In genomic region chr12:124633269-124633953, GRCh38 we compare ENCODE assay signal across 11 cellular contexts.
DNase-seq lines count a peak whose midpoint lies in the region; ATAC-seq and TF ChIP-seq lines count a peak whose summit lies in the region.
"Had no signal": no experiment of that assay in that cellular context is flagged by ENCODE, and none has a peak within 500 bp of the region (broad histone marks: within the 10 kb centered on the region; RNA-seq: fewer than 3 reads in every experiment).

No MANE protein-coding gene starts in this region.

- H3K9me3 Mint-ChIP-seq in mesothelial cell of epicardium, result no peaks in the 10 kb centered on the region

- no peaks in the 10 kb centered on the region for H3K9me3 ChIP-seq in BLaER1

- WGBS in mesendoderm (ENCODE audit: extremely low coverage, insufficient coverage, low lambda C conversion rate), result no CpG with 5 or more reads among the region's 9 CpGs

- no peak overlapping the region for H4K5ac ChIP-seq in mesendoderm (ENCODE audit: low read length)

- no peak for TF ChIP-seq CTCF in cardiac fibroblast (IDR thresholded peaks at IDR 0.05; ENCODE audit: low read depth, low read length)
- TF ChIP-seq CTCF in mesothelial cell of epicardium (IDR thresholded peaks at IDR 0.05; ENCODE audit: unreplicated experiment), result no peak

- H3K36me3 Mint-ChIP-seq in mesothelial cell of epicardium, result no peaks in the 10 kb centered on the region

- no peak overlapping the region for H3K4ac ChIP-seq in mesendoderm (ENCODE audit: low read depth, low read length)

- H3K79me1 ChIP-seq in mesendoderm (ENCODE audit: low read length), result no peaks in the 10 kb centered on the region

- H3K4me1 ChIP-seq in BLaER1 (peaks cover 33% of the 10 kb centered on the region), mesendoderm (ENCODE audit: control insufficient read depth, low read depth, low read length) (peaks cover 2% of the 10 kb centered on the region)

- no peak for ATAC-seq in HG03039 (IDR thresholded peaks at IDR 0.05; ENCODE audit: unreplicated experiment)

- H3K27ac ChIP-seq in BLaER1 (no peak overlapping the region), mesendoderm (ENCODE audit: low read depth, low read length) (no peak overlapping the region)

- no peak overlapping the region for H3K23ac ChIP-seq in mesendoderm (ENCODE audit: low read length)

- no peaks in the 10 kb centered on the region for H3K27me3 ChIP-seq in BLaER1
- no peaks in the 10 kb centered on the region for H3K27me3 ChIP-seq in mesendoderm (ENCODE audit: insufficient read depth, low read length, poor library complexity)

- peaks cover 43% of the 10 kb centered on the region for H3K4me1 Mint-ChIP-seq in mesothelial cell of epicardium

- no peaks in the 10 kb centered on the region for H4K20me1 ChIP-seq in BLaER1

- DNase-seq in NCI-H226, result peak; percentile 84
- peak; percentile 77 to 83 for DNase-seq in cardiac fibroblast (ENCODE audit: low read depth in 2 of 2)
- DNase-seq in mesothelial cell of epicardium (ENCODE audit: low spot score in 2 of 2, unreplicated experiment in 2 of 2), result no peak
- no peak for DNase-seq in DMS53 (lab: John Stamatoyannopoulos, UW)
- DNase-seq in mesendoderm, result no peak
- DNase-seq in stimulated activated CD4-positive, alpha-beta T cell treated with anti-CD3 and anti-CD28 coated beads, Interleukin-4, amount 100 ng/mL, for 24 hours, result no peak
- DNase-seq: activated CD4-positive, alpha-beta T cell treated with anti-CD3 and anti-CD28 coated beads for 4 hours; activated gamma-delta T cell treated with Interleukin-2 at 50 U/mL for 16 hours; NCI-H345 had no signal

- peak overlapping the region; percentile 88 for H3K27ac Mint-ChIP-seq in mesothelial cell of epicardium

- no peak overlapping the region for H2BK120ac ChIP-seq in mesendoderm (ENCODE audit: low read depth, low read length)

- H3K36me3 ChIP-seq in BLaER1, result no peaks in the 10 kb centered on the region
- no peaks in the 10 kb centered on the region for H3K36me3 ChIP-seq in mesendoderm (ENCODE audit: control insufficient read depth, insufficient read depth, low read length)

- H4K8ac ChIP-seq in mesendoderm (ENCODE audit: low read depth, low read length), result no peak overlapping the region

- H3K4me3 ChIP-seq in BLaER1 (no peak overlapping the region), cardiac fibroblast (replicated peaks in 1 of 2; ENCODE audit: low read depth in 2 of 2, low read length in 2 of 2) (no peak overlapping the region), mesendoderm (ENCODE audit: low read length) (no peak overlapping the region)

- no peaks in the 10 kb centered on the region for H3K27me3 Mint-ChIP-seq in mesothelial cell of epicardium (ENCODE audit: low read depth)

- no peak overlapping the region for H3K18ac ChIP-seq in mesendoderm (ENCODE audit: low read length)

- H3K9ac ChIP-seq in BLaER1 (no peak overlapping the region), mesendoderm (ENCODE audit: low read length) (no peak overlapping the region)

- no peaks in the 10 kb centered on the region for H3K79me2 ChIP-seq in mesendoderm (ENCODE audit: control insufficient read depth, insufficient read depth, low read length)

- H3K56ac ChIP-seq in mesendoderm (ENCODE audit: low read length), result no peak overlapping the region

- no peak overlapping the region for H2AK5ac ChIP-seq in mesendoderm (ENCODE audit: low read length)

- no peak overlapping the region for H2BK15ac ChIP-seq in mesendoderm (replicated peaks; ENCODE audit: low read depth)

- no peak overlapping the region for H3K4me3 Mint-ChIP-seq in mesothelial cell of epicardium

- no peak overlapping the region for H2BK5ac ChIP-seq in mesendoderm (ENCODE audit: low read length)

- H3K4me2 ChIP-seq in BLaER1, result peak overlapping the region; percentile 49
- H3K4me2 ChIP-seq in mesendoderm (ENCODE audit: low read length), result no peak overlapping the region

Comparison
In these comparisons a context has a peak if more than half of its experiments do, and no peak if none do; other contexts are left out.
1. DNase-seq: peak in NCI-H226 (single experiment) and cardiac fibroblast (2 of 2); none in mesothelial cell of epicardium (0 of 2), DMS53 (single experiment), mesendoderm (single experiment) and stimulated activated CD4-positive, alpha-beta T cell treated with anti-CD3 and anti-CD28 coated beads, Interleukin-4, amount 100 ng/mL, for 24 hours (single experiment).